12 cellular contexts compared by ENCODE assay signal in genomic region chr7:74372511-74373111, GRCh38.
DNase-seq lines count a peak whose midpoint lies in the region; ATAC-seq and TF ChIP-seq lines count a peak whose summit lies in the region.
"Had no signal": no experiment of that assay in that cellular context is flagged by ENCODE, and none has a peak within 500 bp of the region (broad histone marks: within the 10 kb centered on the region; RNA-seq: fewer than 3 reads in every experiment).

No MANE protein-coding gene starts in this region.

- H3K27me3 ChIP-seq in upper lobe of left lung = no peaks in the 10 kb centered on the region

- TF ChIP-seq EP300 in upper lobe of left lung (IDR thresholded peaks at IDR 0.05) = no peak

- ATAC-seq in upper lobe of left lung (ENCODE audit: low FRiP score in 2 of 2) (peak in 1 of 2 donors; percentile 70), GM21367 (IDR thresholded peaks at IDR 0.05; ENCODE audit: unreplicated experiment) (no peak)

- DNase-seq in SK-N-DZ (ENCODE audit: low spot score) = peak; percentile 29
- peak; percentile 84 for DNase-seq in globus pallidus (ENCODE audit: low spot score)
- peak; percentile 79 for DNase-seq in midbrain (lab: John Stamatoyannopoulos, UW)
- peak in 1 of 2 donors; percentile 83 for DNase-seq in upper lobe of left lung
- DNase-seq in KBM-7 = no peak
- no peak for DNase-seq in NCI-H2107 treated with DMSO at 0.1 percent for 48 hours (lab: John Stamatoyannopoulos, UW; ENCODE audit: unreplicated experiment)
- DNase-seq: activated CD4-positive, alpha-beta T cell treated with anti-CD3 and anti-CD28 coated beads for 48 hours; EL had no signal

- no peak for TF ChIP-seq CTCF in upper lobe of left lung (IDR thresholded peaks at IDR 0.05)

- H3K27ac ChIP-seq in upper lobe of left lung = peak overlapping the region in 3 of 4 donors; percentile 19 to 49 (median 39)
- H3K27ac ChIP-seq: epithelial cell of prostate, neutrophil had no signal

- WGBS in upper lobe of left lung, 2 donors = 27 to 41% methylated on average over 15 to 25 of the region's 28 CpGs

- in situ Hi-C loops in KBM-7 (cut with MboI; ENCODE audit: low pct_unique_long_range_greater_than_20kb, low sequenced_read_pairs) = loop anchor here (10.0 kb wide), 1 partner anchor 68 kb away; no protein-coding TSS in a partner anchor

- no peak for TF ChIP-seq POLR2A in upper lobe of left lung (IDR thresholded peaks at IDR 0.05)

- H3K9me3 ChIP-seq in upper lobe of left lung = no peaks in the 10 kb centered on the region
- H3K9me3 ChIP-seq: HAP-1, neutrophil had no signal

- peaks cover 10 to 17% (median 14%) of the 10 kb centered on the region in 4 donors for H3K4me1 ChIP-seq in upper lobe of left lung

- H3K36me3 ChIP-seq in upper lobe of left lung = peaks cover 0 to 18% (median 4%) of the 10 kb centered on the region in 4 donors
- H3K36me3 ChIP-seq: HAP-1, neutrophil had no signal

- peak overlapping the region in 2 of 4 donors; percentile 24 to 29 for H3K4me3 ChIP-seq in upper lobe of left lung
- H3K4me3 ChIP-seq: HAP-1 had no signal

Comparison
In these comparisons a context has a peak if more than half of its experiments do, and no peak if none do; other contexts are left out.
1. DNase-seq: peak in SK-N-DZ (single experiment), globus pallidus (single experiment) and midbrain (single experiment); none in KBM-7 (single experiment) and NCI-H2107 treated with DMSO at 0.1 percent for 48 hours (single experiment).